In genomic region chr16:12300946-12301500, GRCh38 we compare ENCODE assay signal across 19 cellular contexts.
"Had no signal": no experiment of that assay in that cellular context is flagged by ENCODE, and none has a peak within 500 bp of the region (broad histone marks: within the 10 kb centered on the region; RNA-seq: fewer than 3 reads in every experiment).

No MANE protein-coding gene starts in this region.

- H3K4me1 Mint-ChIP-seq: activated naive CD4-positive, alpha-beta T cell treated with anti-CD3 and anti-CD28 coated beads, Interleukin-2, amount 50 U/mL, for 24 hours had no signal

- H3K9me3 Mint-ChIP-seq: activated naive CD4-positive, alpha-beta T cell treated with anti-CD3 and anti-CD28 coated beads, Interleukin-2, amount 50 U/mL, for 24 hours; brain; effector memory CD8-positive, alpha-beta T cell; T-helper 2 cell treated with Interferon-gamma antibody and Interleukin-4, amounts not matched to agents 5 μg/mL and 100 μg/mL, for 36 hours had no signal

- H3K27ac Mint-ChIP-seq: activated naive CD4-positive, alpha-beta T cell treated with anti-CD3 and anti-CD28 coated beads, Interleukin-2, amount 50 U/mL, for 24 hours; effector memory CD8-positive, alpha-beta T cell; T-helper 2 cell treated with Interferon-gamma antibody and Interleukin-4, amounts not matched to agents 5 μg/mL and 100 μg/mL, for 36 hours had no signal

- H3K4me1 ChIP-seq: left lung, upper lobe of left lung had no signal

- H3K27me3 ChIP-seq: left lung, neutrophil, sigmoid colon, upper lobe of left lung had no signal

- H3K27ac ChIP-seq: left lung, neutrophil, upper lobe of left lung had no signal

- ATAC-seq: effector memory CD8-positive, alpha-beta T cell; left lung; stimulated activated naive CD8-positive, alpha-beta T cell treated with anti-CD3 and anti-CD28 coated beads, Interleukin-15, Interleukin-2, amounts not matched to agents 100 U/mL and 50 U/mL, for 24 hours had no signal

- DNase-seq: activated CD4-positive, alpha-beta T cell treated with anti-CD3 and anti-CD28 coated beads, Interleukin-2, amount 50 U/mL, for 4 hours; activated CD4-positive, CD25-positive, alpha-beta regulatory T cell treated with anti-CD3 and anti-CD28 coated beads, Interleukin-2, amount 50 U/mL, for 72 hours; activated effector memory CD4-positive, alpha-beta T cell treated with Interleukin-2 at 50 U/mL for 16 hours; activated T-cell treated with anti-CD3 and anti-CD28 coated beads, Interleukin-2, amount 50 U/mL, for 1 hour; amygdala; effector memory CD8-positive, alpha-beta T cell; erythroblast; glutamatergic neuron; left lung; mesendoderm; sigmoid colon; stimulated activated CD4-positive, alpha-beta T cell treated with anti-CD3 and anti-CD28 coated beads, Interleukin-12 subunit alpha, Interleukin-12 subunit beta, amount 100 ng/mL, for 4 hours; stimulated activated naive CD8-positive, alpha-beta T cell treated with anti-CD3 and anti-CD28 coated beads, Interleukin-15, Interleukin-2, amounts not matched to agents 100 U/mL and 50 U/mL, for 24 hours; SW 1271; upper lobe of left lung had no signal

- H3K27me3 Mint-ChIP-seq: activated naive CD4-positive, alpha-beta T cell treated with anti-CD3 and anti-CD28 coated beads, Interleukin-2, amount 50 U/mL, for 24 hours; brain; effector memory CD8-positive, alpha-beta T cell had no signal

- H3K36me3 ChIP-seq: neutrophil, sigmoid colon had no signal

- H3K4me3 ChIP-seq: left lung, sigmoid colon, upper lobe of left lung had no signal

- H3K9me3 ChIP-seq: left lung, neutrophil, sigmoid colon, upper lobe of left lung had no signal

- H3K4me3 Mint-ChIP-seq: activated naive CD4-positive, alpha-beta T cell treated with anti-CD3 and anti-CD28 coated beads, Interleukin-2, amount 50 U/mL, for 24 hours; brain; effector memory CD8-positive, alpha-beta T cell; T-helper 2 cell treated with Interferon-gamma antibody and Interleukin-4, amounts not matched to agents 5 μg/mL and 100 μg/mL, for 36 hours had no signal
